8 cellular contexts compared by ENCODE assay signal in the genomic region with DNA sequence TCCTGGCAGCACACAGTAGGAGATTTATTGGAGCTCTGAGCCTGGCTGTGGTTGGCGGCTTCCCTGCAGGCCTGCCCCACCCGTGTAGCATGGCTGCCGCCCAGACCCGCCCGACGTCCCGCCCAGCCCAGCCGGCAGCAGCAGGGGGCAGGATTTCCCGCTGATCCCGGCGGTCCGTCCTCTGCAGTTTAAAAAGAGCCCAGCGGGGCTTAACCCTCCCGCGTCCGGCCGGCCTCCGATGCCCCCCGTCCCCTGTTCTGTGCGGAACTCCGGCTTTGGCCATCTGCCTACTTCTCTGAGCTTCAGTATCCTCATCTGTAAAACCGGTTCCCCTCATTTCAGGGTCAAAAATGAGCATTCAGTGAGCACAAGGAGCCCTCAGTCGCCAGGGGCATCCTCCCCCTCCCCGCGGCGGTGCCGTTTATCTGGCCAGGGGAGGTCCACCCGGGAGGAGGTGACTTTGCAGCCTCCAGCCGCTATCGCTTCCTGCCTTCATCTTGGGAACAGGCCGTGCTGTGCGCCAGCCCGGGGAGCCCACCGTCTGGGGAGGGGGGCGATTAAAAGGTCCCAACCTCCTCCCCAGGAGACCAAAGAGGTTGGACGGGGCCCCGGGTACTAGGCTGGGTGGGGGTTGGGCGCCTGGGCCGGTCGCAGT.
DNase-seq lines count a peak whose midpoint lies in the region; ATAC-seq and TF ChIP-seq lines count a peak whose summit lies in the region.

GAS2L1 (plus strand) TSS at position 476 of the 655 bp plus-strand sequence. CDS start 1,456 bp downstream, outside the sequence.

- in situ Hi-C loops in GM13976 (cut with MboI; ENCODE audit: low sequenced_read_pairs, unreplicated experiment), result no loop called here

- H3K4me1 ChIP-seq in muscle layer of colon (ENCODE audit: insufficient read depth, low read length) (peaks cover 54% of the 10 kb centered on the region), tibial artery (peaks cover 4 to 60% (median 53%) of the 10 kb centered on the region in 4 donors)

- H3K27ac ChIP-seq in muscle layer of colon (ENCODE audit: low read depth, low read length) (peak within 1 kb of the TSS; percentile 86), tibial artery (peak within 1 kb of the TSS; percentile 89 to 91)

- intact Hi-C loops in tibial artery (cut with DNase I; ENCODE audit: low total_unique reads), result loop anchor here (5.0 kb wide), 2 partner anchors 39 to 81 kb away; partner anchors contain the start of genes AP1B1, EWSR1 and RHBDD3

- no peak for ATAC-seq in HG03159 (IDR thresholded peaks at IDR 0.05; ENCODE audit: unreplicated experiment)

- peak within 1 kb of the TSS; percentile 65 for H3K9ac ChIP-seq in muscle layer of colon (ENCODE audit: low read length)

- H3K9me3 ChIP-seq in muscle layer of colon (ENCODE audit: low read length) (no peaks in the 10 kb centered on the region), tibial artery (no peaks in the 10 kb centered on the region)

- no peaks in the 10 kb centered on the region for H3K27me3 ChIP-seq in muscle layer of colon (ENCODE audit: control insufficient read depth in 1 of 2, insufficient read depth in 2 of 2, low read length in 2 of 2)
- no peaks in the 10 kb centered on the region for H3K27me3 ChIP-seq in tibial artery

- peak within 1 kb of the TSS; percentile 72 for H3K4me3 ChIP-seq in fibroblast of mammary gland (ENCODE audit: control insufficient read depth, low read depth, low read length)
- H3K4me3 ChIP-seq in muscle layer of colon (ENCODE audit: low read depth in 1 of 2, low read length in 2 of 2), result peak within 1 kb of the TSS; percentile 88 to 96
- H3K4me3 ChIP-seq in tibial artery, result peak within 1 kb of the TSS; percentile 93 to 96

- peaks cover 3% of the 10 kb centered on the region for H3K36me3 ChIP-seq in muscle layer of colon (ENCODE audit: insufficient read depth, low read length)
- H3K36me3 ChIP-seq in tibial artery, result peaks cover 0 to 2% (median 0%) of the 10 kb centered on the region in 3 donors

- TF ChIP-seq CTCF in GM13976 (IDR thresholded peaks at IDR 0.05; ENCODE audit: borderline replicate concordance, control extremely low read depth, extremely low read depth, insufficient read depth, missing control alignments) (peak; percentile 23), fibroblast of mammary gland (conservative IDR thresholded peaks at IDR 0.05; ENCODE audit: control insufficient read depth, insufficient read depth, low read depth, low read length) (peak; percentile 47), tibial artery (IDR thresholded peaks at IDR 0.05) (peak; percentile 61 to 72)

- peak; percentile 97 for DNase-seq in AG20443 (ENCODE audit: low spot score)
- peak; percentile 82 for DNase-seq in GM13976 (ENCODE audit: low spot score)
- DNase-seq in NCI-H524 treated with DMSO at 0.1 percent for 48 hours (lab: John Stamatoyannopoulos, UW), result peak; percentile 35
- peak; percentile 67 to 72 for DNase-seq in activated T-cell treated with anti-CD3 and anti-CD28 coated beads, Interleukin-2, amount 50 U/mL, for 48 hours
- peak; percentile 72 for DNase-seq in fibroblast of mammary gland (ENCODE audit: low read depth)
- peak; percentile 83 to 91 for DNase-seq in tibial artery

Comparison
In these comparisons a context has a peak if more than half of its experiments do, and no peak if none do; other contexts are left out.
1. DNase-seq: peak in every context shown above with its lines; median percentile 97 in AG20443; 87 in tibial artery; 82 in GM13976; 72 in fibroblast of mammary gland; 70 in activated T-cell treated with anti-CD3 and anti-CD28 coated beads, Interleukin-2, amount 50 U/mL, for 48 hours; 35 in NCI-H524 treated with DMSO at 0.1 percent for 48 hours.